ENCODE assay signal across 1 cellular context in genomic region chr9:126336350-126337335, GRCh38.
TF ChIP-seq lines count a peak whose summit lies in the region.

No MANE protein-coding gene starts in this region.

TF ChIP-seq in H1, 55 proteins besides CTCF, POLR2A, EP300 and RAD21:
- TF ChIP-seq RBBP5 (IDR thresholded peaks at IDR 0.05; ENCODE audit: borderline replicate concordance, low read depth, low read length) (no peak), EGR1 (IDR thresholded peaks at IDR 0.05; ENCODE audit: borderline replicate concordance, low read depth, low read length) (no peak), KDM4A (IDR thresholded peaks at IDR 0.05; ENCODE audit: low read depth, low read length, severe bottlenecking) (no peak), CBX5 (IDR thresholded peaks at IDR 0.05; ENCODE audit: low read depth, low read length) (no peak), GABPA (IDR thresholded peaks at IDR 0.05; ENCODE audit: borderline replicate concordance, insufficient read depth, low read length) (no peak), NRF1 (IDR thresholded peaks at IDR 0.05; ENCODE audit: low read depth, low read length) (no peak), TAF7 (optimal IDR thresholded peaks at IDR 0.05; ENCODE audit: borderline replicate concordance, low read depth, low read length) (no peak), CTBP2 (IDR thresholded peaks at IDR 0.05; ENCODE audit: borderline replicate concordance, insufficient read depth, insufficient read length, low read length) (no peak), ASH2L (IDR thresholded peaks at IDR 0.05; ENCODE audit: low read length) (no peak), NANOG (IDR thresholded peaks at IDR 0.05; ENCODE audit: insufficient read depth, low read depth, low read length, poor library complexity, severe bottlenecking) (no peak), MAX (IDR thresholded peaks at IDR 0.05) (no peak), CHD2 (IDR thresholded peaks at IDR 0.05; ENCODE audit: low read length) (no peak), CBX8 (IDR thresholded peaks at IDR 0.05; ENCODE audit: borderline replicate concordance, low read depth, low read length) (no peak), SAP30 (IDR thresholded peaks at IDR 0.05; ENCODE audit: insufficient read depth, insufficient replicate concordance, low read length) (no peak), CHD1 (IDR thresholded peaks at IDR 0.05; ENCODE audit: low read depth, low read length) (no peak), EZH2 (IDR thresholded peaks at IDR 0.05; ENCODE audit: low read depth, low read length, severe bottlenecking) (no peak)
